In genomic region chr19:4543444-4543843, GRCh38 we compare ENCODE assay signal across 18 cellular contexts. TPM values are rescaled to one million over a fixed set of nuclear protein-coding genes. Genes with fewer than 3 reads are reported as not detected.
DNase-seq lines count a peak whose midpoint lies in the region; TF ChIP-seq lines count a peak whose summit lies in the region.
"Had no signal": no experiment of that assay in that cellular context is flagged by ENCODE, and none has a peak within 500 bp of the region (broad histone marks: within the 10 kb centered on the region; RNA-seq: fewer than 3 reads in every experiment).

No MANE protein-coding gene starts in this region.

- WGBS in liver: 86% methylated on average over 39 of the region's 39 CpGs
- whole genome bisulfite sequencing in suprapubic skin: 82% methylated on average over 15 of the region's 39 CpGs

- H3K4me3 ChIP-seq in GM08714 (ENCODE audit: low read length) (peak overlapping the region; percentile 14; the same call in 1 of the 2 replicates), OCI-LY3 (ENCODE audit: low read length) (no peak overlapping the region), liver (ENCODE audit: low read depth in 1 of 3, low read length in 3 of 3) (no peak overlapping the region), suprapubic skin (peak overlapping the region; percentile 24)
- H3K4me3 ChIP-seq: GM23248, HAP-1 had no signal

- 0 out of 2 replicates have a peak overlapping the region, but pooled peaks have one; percentile 6 for H3K4me2 ChIP-seq in OCI-LY3 (ENCODE audit: low read length)

- no peaks in the 10 kb centered on the region for H3K27me3 ChIP-seq in OCI-LY3 (ENCODE audit: low read depth, low read length)
- H3K27me3 ChIP-seq in liver (ENCODE audit: control insufficient read depth in 4 of 4, insufficient read depth in 4 of 4, low read length in 3 of 4): no peaks in the 10 kb centered on the region
- peaks cover 8% of the 10 kb centered on the region for H3K27me3 ChIP-seq in suprapubic skin

- H3K27ac Mint-ChIP-seq in mesothelial cell of epicardium: no peak overlapping the region
- H3K27ac Mint-ChIP-seq: CD4-positive, alpha-beta T cell had no signal

- H3K27ac ChIP-seq in OCI-LY3 (ENCODE audit: low read length) (no peak overlapping the region), liver (ENCODE audit: low read depth in 1 of 2, low read length in 2 of 2) (peak overlapping the region; percentile 32 to 46), suprapubic skin (no peak overlapping the region)
- H3K27ac ChIP-seq: GM23248 had no signal

- H3K4me1 ChIP-seq in OCI-LY3 (ENCODE audit: low read length): peaks cover 29% of the 10 kb centered on the region
- peaks cover 19 to 44% (median 29%) of the 10 kb centered on the region in 4 donors for H3K4me1 ChIP-seq in liver (ENCODE audit: control insufficient read depth in 4 of 4, insufficient read depth in 4 of 4, low read length in 3 of 4)
- peaks cover 5% of the 10 kb centered on the region for H3K4me1 ChIP-seq in suprapubic skin
- H3K4me1 ChIP-seq: HAP-1 had no signal

- H3K9me3 ChIP-seq in OCI-LY3 (ENCODE audit: insufficient read depth, low read length) (no peaks in the 10 kb centered on the region), liver (ENCODE audit: control insufficient read depth in 4 of 4, low read length in 3 of 4) (no peaks in the 10 kb centered on the region), suprapubic skin (no peaks in the 10 kb centered on the region)
- H3K9me3 ChIP-seq: HAP-1 had no signal

- TF ChIP-seq RAD21 in liver (IDR thresholded peaks at IDR 0.05): no peak

- no peaks in the 10 kb centered on the region for H3K27me3 Mint-ChIP-seq in mesothelial cell of epicardium (ENCODE audit: low read depth)

- TF ChIP-seq CTCF in OCI-LY3 (IDR thresholded peaks at IDR 0.05; ENCODE audit: low read depth, low read length) (no peak), liver (IDR thresholded peaks at IDR 0.05; ENCODE audit: low read depth, low read length, missing input control) (no peak), suprapubic skin (IDR thresholded peaks at IDR 0.05) (no peak), mesothelial cell of epicardium (IDR thresholded peaks at IDR 0.05; ENCODE audit: unreplicated experiment) (no peak)

- H4K20me1 ChIP-seq in OCI-LY3 (ENCODE audit: insufficient read depth, low read length): no peaks in the 10 kb centered on the region

- no peak overlapping the region for H2AFZ ChIP-seq in OCI-LY3 (ENCODE audit: low read depth, low read length)
- H2AFZ ChIP-seq: GM23248 had no signal

- H3K79me2 ChIP-seq in OCI-LY3 (ENCODE audit: low read length): no peaks in the 10 kb centered on the region

- H3K4me1 Mint-ChIP-seq in mesothelial cell of epicardium: no peaks in the 10 kb centered on the region

- no peaks in the 10 kb centered on the region for H3K36me3 Mint-ChIP-seq in mesothelial cell of epicardium

- peaks cover 5% of the 10 kb centered on the region for H3K36me3 ChIP-seq in OCI-LY3 (replicated peaks; ENCODE audit: low read depth, low read length)
- peaks cover 0 to 2% (median 0%) of the 10 kb centered on the region in 4 donors for H3K36me3 ChIP-seq in liver (ENCODE audit: control insufficient read depth in 4 of 4, insufficient read depth in 3 of 4, low read depth in 1 of 4, low read length in 3 of 4)
- H3K36me3 ChIP-seq in suprapubic skin: no peaks in the 10 kb centered on the region
- H3K36me3 ChIP-seq: HAP-1 had no signal

- TF ChIP-seq POLR2A in suprapubic skin (IDR thresholded peaks at IDR 0.05): no peak

- H3K9me3 Mint-ChIP-seq in mesothelial cell of epicardium: no peaks in the 10 kb centered on the region
- H3K9me3 Mint-ChIP-seq: CD4-positive, alpha-beta T cell had no signal

- DNase-seq in suprapubic skin (ENCODE audit: low spot score in 2 of 2): no peak
- no peak for DNase-seq in kidney tubule cell (ENCODE audit: low spot score)
- no peak for DNase-seq in activated CD4-positive, alpha-beta T cell treated with anti-CD3 and anti-CD28 coated beads, Interleukin-2, amount 50 U/mL, for 48 hours
- DNase-seq in mesothelial cell of epicardium (ENCODE audit: low spot score in 2 of 2, unreplicated experiment in 2 of 2): no peak
- DNase-seq: ACHN; CD4-positive, alpha-beta T cell; DMS153; GDM1; GM23248; NCI-H1694 treated with DMSO at 0.1 percent for 48 hours; NCI-H2227 treated with DMSO at 0.1 percent for 48 hours; NCI-H510A treated with DMSO at 0.1 percent for 48 hours; NCI-H82 had no signal

- H3K4me3 Mint-ChIP-seq in mesothelial cell of epicardium: no peak overlapping the region
- H3K4me3 Mint-ChIP-seq: CD4-positive, alpha-beta T cell had no signal

- H3K9ac ChIP-seq in OCI-LY3 (ENCODE audit: low read length) (no peak overlapping the region), liver (ENCODE audit: low read depth in 1 of 2, low read length in 2 of 2) (no peak overlapping the region)
- H3K9ac ChIP-seq: GM23248 had no signal

- no peak for TF ChIP-seq EP300 in suprapubic skin (IDR thresholded peaks at IDR 0.05)

TF ChIP-seq in liver, 16 proteins besides CTCF, POLR2A, EP300 and RAD21:
- TF ChIP-seq REST (IDR thresholded peaks at IDR 0.05) (no peak), FOXA1 (IDR thresholded peaks at IDR 0.05) (no peak), HNF4A (conservative IDR thresholded peaks at IDR 0.05) (no peak), JUND (IDR thresholded peaks at IDR 0.05) (no peak), SP1 (IDR thresholded peaks at IDR 0.05) (no peak), FOXA2 (IDR thresholded peaks at IDR 0.05) (no peak), EGR1 (IDR thresholded peaks at IDR 0.05; ENCODE audit: low read depth in 2 of 2) (no peak), YY1 (IDR thresholded peaks at IDR 0.05) (no peak), GABPA (IDR thresholded peaks at IDR 0.05 in 1 of 2, conservative IDR thresholded peaks at IDR 0.05 in 1 of 2) (no peak), RXRA (IDR thresholded peaks at IDR 0.05) (no peak)

RNA-seq across cellular contexts. Expression of gene LRG1, which starts 3.6 kb away (rescaled TPM):
- total RNA-seq in liver: 100 to 1,000 TPM in 1 of 2 donors, 10 to 100 TPM in 1; 57.8 to 581 TPM
- 1,000 to 10,000 TPM in 1 of 2 donors, 100 to 1,000 TPM in 1; 741 to 1,122 TPM for polyA plus RNA-seq in liver
- 1 to 10 TPM; 4.5 to 8.0 (median 6.3) TPM for total RNA-seq in suprapubic skin
- 0.16 TPM in 3 replicates for total RNA-seq in mesothelial cell of epicardium
- total RNA-seq: CD4-positive, alpha-beta T cell; GM23248 had no signal
- polyA plus RNA-seq: GM23248 had no signal

RNA-seq across cellular contexts. Expression of gene PLIN5, which starts 8.4 kb away (rescaled TPM):
- total RNA-seq in liver (10 to 100 TPM; 13.3 to 83.8 TPM), suprapubic skin (10 to 100 TPM in 1 of 4 donors, 1 to 10 TPM in 3; 1.8 to 16.4 (median 5.6) TPM), mesothelial cell of epicardium (0.27 to 0.45 TPM (median 0.38 TPM) in 3 replicates)
- 10 to 100 TPM; 51.8 to 61.5 TPM for polyA plus RNA-seq in liver
- total RNA-seq: GM23248, SK-MEL-5 had no signal
- polyA plus RNA-seq: GM23248 had no signal

RNA-seq across cellular contexts. Expression of gene SEMA6B, which starts 16.0 kb away (rescaled TPM):
- total RNA-seq in liver (1 to 10 TPM; 2.8 to 3.1 TPM), suprapubic skin (1 to 10 TPM; 1.5 to 5.4 (median 3.3) TPM), mesothelial cell of epicardium (6.5 to 6.9 TPM (median 6.8 TPM) in 3 replicates)
- polyA plus RNA-seq in liver: 1 to 10 TPM in 1 of 2 donors, under 1 TPM in 1; 0.58 to 3.2 TPM
- total RNA-seq: GM23248 had no signal
- polyA plus RNA-seq: GM23248 had no signal

RNA-seq across cellular contexts. Expression of gene PLIN4, which starts 25.2 kb away (rescaled TPM):
- total RNA-seq in liver (10 to 100 TPM in 1 of 2 donors, 1 to 10 TPM in 1; 3.1 to 49.1 TPM), suprapubic skin (10 to 100 TPM; 12.4 to 38.3 (median 19.3) TPM), mesothelial cell of epicardium (0.25 to 0.29 TPM (median 0.29 TPM) in 3 replicates)
- polyA plus RNA-seq in liver: 10 to 100 TPM in 1 of 2 donors, 1 to 10 TPM in 1; 5.0 to 14.1 TPM
- total RNA-seq: CD4-positive, alpha-beta T cell; GM23248 had no signal

Comparison
In these comparisons a context has a peak if more than half of its experiments do, and no peak if none do; other contexts are left out.
1. H3K4me3 ChIP-seq: peak in GM08714 (single experiment) and suprapubic skin (single experiment); none in OCI-LY3 (single experiment) and liver (0 of 3).
2. H3K27ac ChIP-seq: peak in liver (2 of 2); none in OCI-LY3 (single experiment) and suprapubic skin (single experiment).
3. RNA of gene LRG1, which starts 3.6 kb away (total RNA-seq): 57.8 to 581 TPM in liver; 4.5 to 8.0 TPM in suprapubic skin and 0.16 TPM in mesothelial cell of epicardium; every median in the first group is over 4 times any median in the second.